8 cellular contexts compared by ENCODE assay signal in genomic region chr6:27472617-27473400, GRCh38. TPM values are rescaled to one million over a fixed set of nuclear protein-coding genes. Genes with fewer than 3 reads are reported as not detected.
DNase-seq lines count a peak whose midpoint lies in the region; ATAC-seq and TF ChIP-seq lines count a peak whose summit lies in the region.

ZNF184 (minus strand) TSS chr6:27473105; CDS start chr6:27472294, 811 bp downstream.

- H3K4me2 ChIP-seq in OCI-LY7 (ENCODE audit: low read length), result peak within 1 kb of the TSS; percentile 88

- ATAC-seq in GM21526 (IDR thresholded peaks at IDR 0.05; ENCODE audit: low FRiP score, unreplicated experiment), result peak; percentile 86

- BruUV-seq in OCI-LY7 (replicated peaks; lab: Mats Ljungman, UMichigan), result no TSS peak

- H3K4me1 ChIP-seq in OCI-LY7 (ENCODE audit: insufficient read depth, low read length, poor library complexity, severe bottlenecking) (peaks cover 32% of the 10 kb centered on the region), mononuclear cell (ENCODE audit: insufficient read depth, low read length) (peaks cover 21% of the 10 kb centered on the region)

- peaks cover 45% of the 10 kb centered on the region for H3K79me2 ChIP-seq in OCI-LY7 (ENCODE audit: insufficient read depth, low read depth, low read length)

- H3K9me2 ChIP-seq in OCI-LY7 (ENCODE audit: insufficient read depth, low read length), result no peaks in the 10 kb centered on the region

- peak within 1 kb of the TSS; percentile 74 for H2AFZ ChIP-seq in OCI-LY7 (ENCODE audit: low read length)

- H3K27ac ChIP-seq in OCI-LY7 (ENCODE audit: low read depth, low read length, poor library complexity, severe bottlenecking), result peak within 1 kb of the TSS; percentile 88

- POLR2A ChIA-PET in OCI-LY7 (lab: Charles Lee), result interaction anchor here (0.6 to 1.5 kb wide), 10 partner anchors 9 to 420 kb away, joined by 3 to 6 read pairs (median 4); a partner anchor contains a TSS

- no peaks in the 10 kb centered on the region for H3K27me3 ChIP-seq in mononuclear cell (ENCODE audit: insufficient read depth, low read length)

- DNase-seq in DMS 273 treated with DMSO at 0.1 percent for 48 hours (lab: John Stamatoyannopoulos, UW), result peak; percentile 92
- peak; percentile 60 for DNase-seq in HuH-7.5 (ENCODE audit: low spot score)
- peak; percentile 97 for DNase-seq in OCI-LY7 (ENCODE audit: low spot score)
- DNase-seq in activated T-cell treated with anti-CD3 and anti-CD28 coated beads for 24 hours (ENCODE audit: low read depth), result peak; percentile 81
- peak; percentile 98 for DNase-seq in epithelial cell of esophagus (ENCODE audit: low read depth)
- DNase-seq in stimulated activated CD8-positive, alpha-beta memory T cell treated with anti-CD3 and anti-CD28 coated beads, Interleukin-4, amount 100 ng/mL, for 1 hour (ENCODE audit: low read depth in 2 of 2, low spot score in 1 of 2), result peak; percentile 64 to 67

- H3K9me3 ChIP-seq in OCI-LY7 (ENCODE audit: low read length), result peaks cover 18% of the 10 kb centered on the region; the same call in 1 of the 2 replicates
- no peaks in the 10 kb centered on the region for H3K9me3 ChIP-seq in mononuclear cell (ENCODE audit: low read depth, low read length)

- no peaks in the 10 kb centered on the region for H4K20me1 ChIP-seq in OCI-LY7 (ENCODE audit: insufficient read depth, low read length)

- peaks cover 29% of the 10 kb centered on the region for H3K36me3 ChIP-seq in OCI-LY7 (ENCODE audit: insufficient read depth, low read length)

- H3K4me3 ChIP-seq in OCI-LY7 (ENCODE audit: low read depth, low read length, poor library complexity, severe bottlenecking) (peak within 1 kb of the TSS; percentile 88), epithelial cell of esophagus (ENCODE audit: low read length) (peak within 1 kb of the TSS; percentile 94), mononuclear cell (ENCODE audit: low read length) (peak within 1 kb of the TSS; percentile 91)

- CTCF ChIA-PET in OCI-LY7 (lab: Charles Lee; ENCODE audit: unreplicated experiment), result interaction anchor here (0.6 kb wide), 1 partner anchor 25 kb away, joined by 3 read pairs; no protein-coding TSS in a partner anchor

- TF ChIP-seq CTCF in OCI-LY7 (conservative IDR thresholded peaks at IDR 0.05; ENCODE audit: low read length) (peak; percentile 44), epithelial cell of esophagus (IDR thresholded peaks at IDR 0.05; ENCODE audit: insufficient read depth, low read depth, low read length, missing control alignments) (peak; percentile 6)

- intact Hi-C loops in OCI-LY7 (cut with micrococcal nuclease; ENCODE audit: unreplicated experiment), result loop anchor here (5.0 to 10.0 kb wide), 6 partner anchors 429 to 1458 kb away; partner anchors contain the start of gene ZNF165

RNA-seq across cellular contexts. Expression of gene ZNF184, which starts in this region (rescaled TPM):
- 18.6 and 20.6 TPM in 2 replicates for total RNA-seq in OCI-LY7 (2014; rRNA removed; shearing (Covaris generic))
- total RNA-seq in OCI-LY7 (2022) (17.7 and 23.6 TPM in 2 replicates), mononuclear cell (16.0 TPM)

Comparison
In these comparisons a context has a peak if more than half of its experiments do, and no peak if none do; other contexts are left out.
1. Peak in every context shown above with its lines: DNase-seq, ATAC-seq, H3K4me3 ChIP-seq and H3K27ac ChIP-seq.